1 cellular context compared by ENCODE assay signal in genomic region chr16:75003931-75004330, GRCh38.
TF ChIP-seq lines count a peak whose summit lies in the region.

No MANE protein-coding gene starts in this region.

TF ChIP-seq in K562, 482 proteins besides CTCF, POLR2A, EP300 and RAD21 (continued from another document):
- TF ChIP-seq, protein P1, sequence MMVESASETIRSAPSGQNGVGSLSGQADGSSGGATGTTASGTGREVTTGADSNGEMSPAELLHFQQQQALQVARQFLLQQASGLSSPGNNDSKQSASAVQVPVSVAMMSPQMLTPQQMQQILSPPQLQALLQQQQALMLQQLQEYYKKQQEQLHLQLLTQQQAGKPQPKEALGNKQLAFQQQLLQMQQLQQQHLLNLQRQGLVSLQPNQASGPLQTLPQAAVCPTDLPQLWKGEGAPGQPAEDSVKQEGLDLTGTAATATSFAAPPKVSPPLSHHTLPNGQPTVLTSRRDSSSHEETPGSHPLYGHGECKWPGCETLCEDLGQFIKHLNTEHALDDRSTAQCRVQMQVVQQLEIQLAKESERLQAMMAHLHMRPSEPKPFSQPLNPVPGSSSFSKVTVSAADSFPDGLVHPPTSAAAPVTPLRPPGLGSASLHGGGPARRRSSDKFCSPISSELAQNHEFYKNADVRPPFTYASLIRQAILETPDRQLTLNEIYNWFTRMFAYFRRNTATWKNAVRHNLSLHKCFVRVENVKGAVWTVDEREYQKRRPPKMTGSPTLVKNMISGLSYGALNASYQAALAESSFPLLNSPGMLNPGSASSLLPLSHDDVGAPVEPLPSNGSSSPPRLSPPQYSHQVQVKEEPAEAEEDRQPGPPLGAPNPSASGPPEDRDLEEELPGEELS (CRISPR knock-in tag; IDR thresholded peaks at IDR 0.05; ENCODE audit: borderline replicate concordance): no peak
